8 cellular contexts compared by ENCODE assay signal in genomic region chr6:132279592-132280139, GRCh38.
A peak's percentile ranks its signal among the peaks of the same experiment; 100 is the strongest.
DNase-seq lines count a peak whose midpoint lies in the region; ATAC-seq, FAIRE-seq and TF ChIP-seq lines count a peak whose summit lies in the region.

No MANE protein-coding gene starts in this region.

- no peaks in the 10 kb centered on the region for H3K9me3 Mint-ChIP-seq in T-cell

- CTCF ChIA-PET in T-cell (lab: Charles Lee): interaction anchor here (0.5 to 3.5 kb wide), 62 partner anchors 9 to 1832 kb away, joined by 3 to 160 read pairs (median 4); partner anchors contain the start of genes STX7 (in 2 of the 2) and MED23 (in 1 of the 2)

- no peaks in the 10 kb centered on the region for H3K36me3 Mint-ChIP-seq in T-cell

- peak overlapping the region; percentile 24 to 43 for H3K4me3 ChIP-seq in right atrium auricular region

- H3K27ac Mint-ChIP-seq in T-cell: no peak overlapping the region

- H3K27me3 Mint-ChIP-seq in T-cell: peaks cover 23 to 30% of the 10 kb centered on the region in 2 donors

- FAIRE-seq in urothelium cell line (lab: Jason Lieb, UNC): no peak

- H3K4me3 Mint-ChIP-seq in T-cell: peak overlapping the region; percentile 61 to 80 (median 67)

- H3K27ac ChIP-seq in right atrium auricular region: no peak overlapping the region

- no peaks in the 10 kb centered on the region for H3K9me3 ChIP-seq in right atrium auricular region

- POLR2A ChIA-PET in T-cell (lab: Charles Lee): interaction anchor here in 1 of 2 donors (0.7 kb wide), 1 partner anchor 670 kb away, joined by 3 read pairs; no protein-coding TSS in a partner anchor

- H3K36me3 ChIP-seq in right atrium auricular region: no peaks in the 10 kb centered on the region

- no peaks in the 10 kb centered on the region for H3K4me1 Mint-ChIP-seq in T-cell

- peak; percentile 61 for TF ChIP-seq CTCF in GM12874 (IDR thresholded peaks at IDR 0.05; ENCODE audit: insufficient read depth, low read depth, low read length)
- peak; percentile 78 to 92 for TF ChIP-seq CTCF in right atrium auricular region (IDR thresholded peaks at IDR 0.05)

- peak; percentile 12 for DNase-seq in NCI-H1092 (lab: John Stamatoyannopoulos, UW)
- DNase-seq in T-cell: peak; percentile 31 to 72 (median 60)
- DNase-seq in amygdala (lab: John Stamatoyannopoulos, UW): peak in 54 of 56 donors; percentile 5 to 85 (median 57)
- peak; percentile 78 for DNase-seq in right atrium auricular region (ENCODE audit: low spot score)
- peak; percentile 20 for DNase-seq in pulmonary artery endothelial cell (ENCODE audit: low read depth, low spot score)
- peak; percentile 69 for DNase-seq in urothelium cell line (ENCODE audit: low spot score)

- peak; percentile 80 for ATAC-seq in HG02623 (IDR thresholded peaks at IDR 0.05; ENCODE audit: unreplicated experiment)
- peak; percentile 74 to 82 (median 81) for ATAC-seq in T-cell (replicated peaks in 1 of 4)

- H3K4me1 ChIP-seq in right atrium auricular region: no peaks in the 10 kb centered on the region

- no peaks in the 10 kb centered on the region for H3K27me3 ChIP-seq in right atrium auricular region

Comparison
In these comparisons a context has a peak if more than half of its experiments do, and no peak if none do; other contexts are left out.
1. DNase-seq: peak in every context shown above with its lines; median percentile 78 in right atrium auricular region; 69 in urothelium cell line; 60 in T-cell; 57 in amygdala; 20 in pulmonary artery endothelial cell; 12 in NCI-H1092.